25 cellular contexts compared by ENCODE assay signal in the genomic region with DNA sequence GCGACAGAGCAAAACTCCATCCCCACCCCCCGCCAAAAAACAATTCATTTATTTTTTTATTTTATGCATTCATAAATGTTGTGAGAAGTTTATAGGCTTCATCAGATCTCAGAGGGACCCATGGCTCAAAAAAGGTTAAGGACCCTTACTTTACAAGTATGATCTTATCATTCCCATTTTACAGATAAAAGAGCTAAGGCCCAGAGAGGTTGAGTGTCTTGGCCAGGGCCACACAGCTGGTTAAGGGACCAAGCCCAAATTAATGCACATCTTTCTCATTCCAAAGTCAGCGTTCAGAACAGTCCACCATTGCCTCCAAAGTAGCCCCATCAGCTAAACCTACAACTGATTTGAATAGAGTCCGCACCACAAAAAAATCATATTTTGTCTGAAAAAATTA.
"Had no signal": no experiment of that assay in that cellular context is flagged by ENCODE, and none has a peak within 500 bp of the region (broad histone marks: within the 10 kb centered on the region; RNA-seq: fewer than 3 reads in every experiment).

No MANE protein-coding gene starts in this region.

- H3K9ac ChIP-seq: neural progenitor cell had no signal

- H3K36me3 ChIP-seq: neural progenitor cell, spleen, uterus had no signal

- H3K36me3 Mint-ChIP-seq: activated CD8-positive, alpha-beta memory T cell treated with anti-CD3 and anti-CD28 coated beads, Interleukin-2, amount 10 ng/mL, durations not matched to agents 7 days and 5 days; mesothelial cell of epicardium; neural progenitor cell; type B pancreatic cell had no signal

- H3K4me1 ChIP-seq: body of pancreas had no signal

- H3K27ac Mint-ChIP-seq: activated CD4-positive, alpha-beta T cell treated with anti-CD3 and anti-CD28 coated beads for 36 hours; activated CD8-positive, alpha-beta memory T cell treated with anti-CD3 and anti-CD28 coated beads, Interleukin-2, amount 10 ng/mL, durations not matched to agents 7 days and 5 days; activated CD8-positive, alpha-beta T cell treated with anti-CD3 and anti-CD28 coated beads, Interleukin-2, amount 10 ng/mL, durations not matched to agents 7 days and 5 days; activated naive CD8-positive, alpha-beta T cell; activated T-helper 2 cell treated with anti-CD3 and anti-CD28 coated beads, Interferon-gamma antibody, Interleukin-2, Interleukin-4, amounts not matched to agents 10 μg/mL and 5 μg/mL and 100 μg/mL, durations not matched to agents 14 hours and 24 hours and 36 hours; effector memory CD8-positive, alpha-beta T cell; mesothelial cell of epicardium; neural progenitor cell; type B pancreatic cell had no signal

- H3K4me2 ChIP-seq: hepatocyte, neural progenitor cell had no signal

- H3K27ac ChIP-seq: body of pancreas, coronary artery, foreskin keratinocyte, hepatocyte, neural progenitor cell, spleen, testis had no signal

- H3K9me3 ChIP-seq: body of pancreas, spleen, testis, uterus had no signal

- DNase-seq: activated CD4-positive, alpha-beta T cell treated with anti-CD3 and anti-CD28 coated beads for 36 hours; activated CD4-positive, CD25-positive, alpha-beta regulatory T cell; activated CD8-positive, alpha-beta memory T cell treated with anti-CD3 and anti-CD28 coated beads, Interleukin-2, amount 10 ng/mL, durations not matched to agents 7 days and 5 days; activated CD8-positive, alpha-beta T cell treated with anti-CD3 and anti-CD28 coated beads, Interleukin-2, amount 10 ng/mL, durations not matched to agents 7 days and 5 days; activated T-cell treated with anti-CD3 and anti-CD28 coated beads, Interleukin-2, amount 50 U/mL, for 48 hours; anterior cingulate cortex; body of pancreas; effector memory CD8-positive, alpha-beta T cell; foreskin keratinocyte; left cardiac atrium; naive thymus-derived CD8-positive, alpha-beta T cell; occipital lobe; spleen; stimulated activated naive CD4-positive, alpha-beta T cell; testis; uterus had no signal

- H2AFZ ChIP-seq: hepatocyte, neural progenitor cell had no signal

- H3K4me3 Mint-ChIP-seq: activated CD4-positive, alpha-beta T cell treated with anti-CD3 and anti-CD28 coated beads for 36 hours; activated CD8-positive, alpha-beta memory T cell treated with anti-CD3 and anti-CD28 coated beads, Interleukin-2, amount 10 ng/mL, durations not matched to agents 7 days and 5 days; activated CD8-positive, alpha-beta T cell treated with anti-CD3 and anti-CD28 coated beads, Interleukin-2, amount 10 ng/mL, durations not matched to agents 7 days and 5 days; activated naive CD8-positive, alpha-beta T cell; effector memory CD8-positive, alpha-beta T cell; mesothelial cell of epicardium; naive thymus-derived CD8-positive, alpha-beta T cell; neural progenitor cell; type B pancreatic cell had no signal

- FAIRE-seq: endothelial cell of umbilical vein, keratinocyte had no signal

- H3K4me1 Mint-ChIP-seq: activated CD4-positive, alpha-beta T cell treated with anti-CD3 and anti-CD28 coated beads for 36 hours; activated CD8-positive, alpha-beta memory T cell treated with anti-CD3 and anti-CD28 coated beads, Interleukin-2, amount 10 ng/mL, durations not matched to agents 7 days and 5 days had no signal

- H3K79me2 ChIP-seq: hepatocyte had no signal

- H3K27me3 Mint-ChIP-seq: activated CD4-positive, alpha-beta T cell treated with anti-CD3 and anti-CD28 coated beads for 36 hours; activated CD8-positive, alpha-beta memory T cell treated with anti-CD3 and anti-CD28 coated beads, Interleukin-2, amount 10 ng/mL, durations not matched to agents 7 days and 5 days; activated naive CD8-positive, alpha-beta T cell; effector memory CD8-positive, alpha-beta T cell; naive thymus-derived CD8-positive, alpha-beta T cell; type B pancreatic cell had no signal

- H3K4me3 ChIP-seq: body of pancreas, coronary artery, hepatocyte, neural progenitor cell, spleen, testis, uterus had no signal

- ATAC-seq: activated CD4-positive, alpha-beta T cell treated with anti-CD3 and anti-CD28 coated beads for 36 hours; activated CD8-positive, alpha-beta memory T cell treated with anti-CD3 and anti-CD28 coated beads, Interleukin-2, amount 10 ng/mL, durations not matched to agents 7 days and 5 days; activated CD8-positive, alpha-beta T cell treated with anti-CD3 and anti-CD28 coated beads, Interleukin-2, amount 10 ng/mL, durations not matched to agents 7 days and 5 days; body of pancreas; effector memory CD8-positive, alpha-beta T cell; foreskin keratinocyte; left cardiac atrium; naive thymus-derived CD8-positive, alpha-beta T cell had no signal

- H3K9me3 Mint-ChIP-seq: activated T-helper 2 cell treated with anti-CD3 and anti-CD28 coated beads, Interferon-gamma antibody, Interleukin-2, Interleukin-4, amounts not matched to agents 10 μg/mL and 5 μg/mL and 100 μg/mL, durations not matched to agents 14 hours and 24 hours and 36 hours; effector memory CD8-positive, alpha-beta T cell; mesothelial cell of epicardium; naive thymus-derived CD8-positive, alpha-beta T cell; neural progenitor cell; type B pancreatic cell had no signal

- H3K27me3 ChIP-seq: body of pancreas, foreskin keratinocyte, hepatocyte, neural progenitor cell, spleen, testis, uterus had no signal
